ENCODE assay signal across 1 cellular context in the genomic region with DNA sequence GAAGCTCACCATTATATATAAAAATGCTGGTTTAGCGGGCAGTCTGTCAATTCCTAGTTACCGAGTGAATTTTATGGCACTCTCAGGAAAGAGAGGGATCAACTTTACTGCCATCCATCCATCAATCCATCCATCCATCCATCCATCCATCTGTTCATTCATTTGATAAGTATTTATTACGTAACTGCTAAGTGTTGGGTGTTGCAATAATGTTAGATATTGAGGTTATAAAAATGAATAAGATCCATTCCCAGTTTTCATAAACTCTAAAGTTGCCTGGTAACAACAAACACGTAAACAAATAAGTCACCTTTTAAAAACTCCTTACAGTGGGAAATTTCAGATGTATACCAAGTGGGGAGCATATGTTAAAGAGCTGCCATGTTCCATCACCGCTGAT.
TF ChIP-seq lines count a peak whose summit lies in the region.

No MANE protein-coding gene starts in this region.

TF ChIP-seq in GM23338, 12 proteins besides CTCF, POLR2A, EP300 and RAD21 (continued from another document):
- TF ChIP-seq, protein P1, sequence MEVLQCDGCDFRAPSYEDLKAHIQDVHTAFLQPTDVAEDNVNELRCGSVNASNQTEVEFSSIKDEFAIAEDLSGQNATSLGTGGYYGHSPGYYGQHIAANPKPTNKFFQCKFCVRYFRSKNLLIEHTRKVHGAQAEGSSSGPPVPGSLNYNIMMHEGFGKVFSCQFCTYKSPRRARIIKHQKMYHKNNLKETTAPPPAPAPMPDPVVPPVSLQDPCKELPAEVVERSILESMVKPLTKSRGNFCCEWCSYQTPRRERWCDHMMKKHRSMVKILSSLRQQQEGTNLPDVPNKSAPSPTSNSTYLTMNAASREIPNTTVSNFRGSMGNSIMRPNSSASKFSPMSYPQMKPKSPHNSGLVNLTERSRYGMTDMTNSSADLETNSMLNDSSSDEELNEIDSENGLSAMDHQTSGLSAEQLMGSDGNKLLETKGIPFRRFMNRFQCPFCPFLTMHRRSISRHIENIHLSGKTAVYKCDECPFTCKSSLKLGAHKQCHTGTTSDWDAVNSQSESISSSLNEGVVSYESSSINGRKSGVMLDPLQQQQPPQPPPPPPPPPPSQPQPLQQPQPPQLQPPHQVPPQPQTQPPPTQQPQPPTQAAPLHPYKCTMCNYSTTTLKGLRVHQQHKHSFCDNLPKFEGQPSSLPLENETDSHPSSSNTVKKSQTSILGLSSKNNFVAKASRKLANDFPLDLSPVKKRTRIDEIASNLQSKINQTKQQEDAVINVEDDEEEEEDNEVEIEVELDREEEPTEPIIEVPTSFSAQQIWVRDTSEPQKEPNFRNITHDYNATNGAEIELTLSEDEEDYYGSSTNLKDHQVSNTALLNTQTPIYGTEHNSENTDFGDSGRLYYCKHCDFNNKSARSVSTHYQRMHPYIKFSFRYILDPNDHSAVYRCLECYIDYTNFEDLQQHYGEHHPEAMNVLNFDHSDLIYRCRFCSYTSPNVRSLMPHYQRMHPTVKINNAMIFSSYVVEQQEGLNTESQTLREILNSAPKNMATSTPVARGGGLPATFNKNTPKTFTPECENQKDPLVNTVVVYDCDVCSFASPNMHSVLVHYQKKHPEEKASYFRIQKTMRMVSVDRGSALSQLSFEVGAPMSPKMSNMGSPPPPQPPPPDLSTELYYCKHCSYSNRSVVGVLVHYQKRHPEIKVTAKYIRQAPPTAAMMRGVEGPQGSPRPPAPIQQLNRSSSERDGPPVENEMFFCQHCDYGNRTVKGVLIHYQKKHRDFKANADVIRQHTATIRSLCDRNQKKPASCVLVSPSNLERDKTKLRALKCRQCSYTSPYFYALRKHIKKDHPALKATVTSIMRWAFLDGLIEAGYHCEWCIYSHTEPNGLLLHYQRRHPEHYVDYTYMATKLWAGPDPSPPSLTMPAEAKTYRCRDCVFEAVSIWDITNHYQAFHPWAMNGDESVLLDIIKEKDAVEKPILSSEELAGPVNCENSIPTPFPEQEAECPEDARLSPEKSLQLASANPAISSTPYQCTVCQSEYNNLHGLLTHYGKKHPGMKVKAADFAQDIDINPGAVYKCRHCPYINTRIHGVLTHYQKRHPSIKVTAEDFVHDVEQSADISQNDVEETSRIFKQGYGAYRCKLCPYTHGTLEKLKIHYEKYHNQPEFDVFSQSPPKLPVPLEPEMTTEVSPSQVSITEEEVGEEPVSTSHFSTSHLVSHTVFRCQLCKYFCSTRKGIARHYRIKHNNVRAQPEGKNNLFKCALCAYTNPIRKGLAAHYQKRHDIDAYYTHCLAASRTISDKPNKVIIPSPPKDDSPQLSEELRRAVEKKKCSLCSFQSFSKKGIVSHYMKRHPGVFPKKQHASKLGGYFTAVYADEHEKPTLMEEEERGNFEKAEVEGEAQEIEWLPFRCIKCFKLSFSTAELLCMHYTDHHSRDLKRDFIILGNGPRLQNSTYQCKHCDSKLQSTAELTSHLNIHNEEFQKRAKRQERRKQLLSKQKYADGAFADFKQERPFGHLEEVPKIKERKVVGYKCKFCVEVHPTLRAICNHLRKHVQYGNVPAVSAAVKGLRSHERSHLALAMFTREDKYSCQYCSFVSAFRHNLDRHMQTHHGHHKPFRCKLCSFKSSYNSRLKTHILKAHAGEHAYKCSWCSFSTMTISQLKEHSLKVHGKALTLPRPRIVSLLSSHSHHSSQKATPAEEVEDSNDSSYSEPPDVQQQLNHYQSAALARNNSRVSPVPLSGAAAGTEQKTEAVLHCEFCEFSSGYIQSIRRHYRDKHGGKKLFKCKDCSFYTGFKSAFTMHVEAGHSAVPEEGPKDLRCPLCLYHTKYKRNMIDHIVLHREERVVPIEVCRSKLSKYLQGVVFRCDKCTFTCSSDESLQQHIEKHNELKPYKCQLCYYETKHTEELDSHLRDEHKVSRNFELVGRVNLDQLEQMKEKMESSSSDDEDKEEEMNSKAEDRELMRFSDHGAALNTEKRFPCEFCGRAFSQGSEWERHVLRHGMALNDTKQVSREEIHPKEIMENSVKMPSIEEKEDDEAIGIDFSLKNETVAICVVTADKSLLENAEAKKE (CRISPR knock-in tag; IDR thresholded peaks at IDR 0.05): no peak
- no peak for TF ChIP-seq NANOG (IDR thresholded peaks at IDR 0.05; ENCODE audit: borderline replicate concordance)
- TF ChIP-seq, protein P2, sequence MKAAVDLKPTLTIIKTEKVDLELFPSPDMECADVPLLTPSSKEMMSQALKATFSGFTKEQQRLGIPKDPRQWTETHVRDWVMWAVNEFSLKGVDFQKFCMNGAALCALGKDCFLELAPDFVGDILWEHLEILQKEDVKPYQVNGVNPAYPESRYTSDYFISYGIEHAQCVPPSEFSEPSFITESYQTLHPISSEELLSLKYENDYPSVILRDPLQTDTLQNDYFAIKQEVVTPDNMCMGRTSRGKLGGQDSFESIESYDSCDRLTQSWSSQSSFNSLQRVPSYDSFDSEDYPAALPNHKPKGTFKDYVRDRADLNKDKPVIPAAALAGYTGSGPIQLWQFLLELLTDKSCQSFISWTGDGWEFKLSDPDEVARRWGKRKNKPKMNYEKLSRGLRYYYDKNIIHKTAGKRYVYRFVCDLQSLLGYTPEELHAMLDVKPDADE (IDR thresholded peaks at IDR 0.05): no peak
- no peak for TF ChIP-seq ZNF114 (CRISPR knock-in tag; IDR thresholded peaks at IDR 0.05)
- no peak for TF ChIP-seq EZH2 (IDR thresholded peaks at IDR 0.05; ENCODE audit: low read depth, unreplicated experiment)
- no peak for TF ChIP-seq POLR2AphosphoS5 (IDR thresholded peaks at IDR 0.05; ENCODE audit: low read depth)
- TF ChIP-seq JUNB (IDR thresholded peaks at IDR 0.05; ENCODE audit: unreplicated experiment): no peak
- TF ChIP-seq EZH2phosphoT487 (IDR thresholded peaks at IDR 0.05; ENCODE audit: unreplicated experiment): no peak
- TF ChIP-seq, protein P3, sequence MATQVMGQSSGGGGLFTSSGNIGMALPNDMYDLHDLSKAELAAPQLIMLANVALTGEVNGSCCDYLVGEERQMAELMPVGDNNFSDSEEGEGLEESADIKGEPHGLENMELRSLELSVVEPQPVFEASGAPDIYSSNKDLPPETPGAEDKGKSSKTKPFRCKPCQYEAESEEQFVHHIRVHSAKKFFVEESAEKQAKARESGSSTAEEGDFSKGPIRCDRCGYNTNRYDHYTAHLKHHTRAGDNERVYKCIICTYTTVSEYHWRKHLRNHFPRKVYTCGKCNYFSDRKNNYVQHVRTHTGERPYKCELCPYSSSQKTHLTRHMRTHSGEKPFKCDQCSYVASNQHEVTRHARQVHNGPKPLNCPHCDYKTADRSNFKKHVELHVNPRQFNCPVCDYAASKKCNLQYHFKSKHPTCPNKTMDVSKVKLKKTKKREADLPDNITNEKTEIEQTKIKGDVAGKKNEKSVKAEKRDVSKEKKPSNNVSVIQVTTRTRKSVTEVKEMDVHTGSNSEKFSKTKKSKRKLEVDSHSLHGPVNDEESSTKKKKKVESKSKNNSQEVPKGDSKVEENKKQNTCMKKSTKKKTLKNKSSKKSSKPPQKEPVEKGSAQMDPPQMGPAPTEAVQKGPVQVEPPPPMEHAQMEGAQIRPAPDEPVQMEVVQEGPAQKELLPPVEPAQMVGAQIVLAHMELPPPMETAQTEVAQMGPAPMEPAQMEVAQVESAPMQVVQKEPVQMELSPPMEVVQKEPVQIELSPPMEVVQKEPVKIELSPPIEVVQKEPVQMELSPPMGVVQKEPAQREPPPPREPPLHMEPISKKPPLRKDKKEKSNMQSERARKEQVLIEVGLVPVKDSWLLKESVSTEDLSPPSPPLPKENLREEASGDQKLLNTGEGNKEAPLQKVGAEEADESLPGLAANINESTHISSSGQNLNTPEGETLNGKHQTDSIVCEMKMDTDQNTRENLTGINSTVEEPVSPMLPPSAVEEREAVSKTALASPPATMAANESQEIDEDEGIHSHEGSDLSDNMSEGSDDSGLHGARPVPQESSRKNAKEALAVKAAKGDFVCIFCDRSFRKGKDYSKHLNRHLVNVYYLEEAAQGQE (IDR thresholded peaks at IDR 0.05; ENCODE audit: unreplicated experiment): no peak
- TF ChIP-seq CREB1 (CRISPR knock-in tag; IDR thresholded peaks at IDR 0.05; ENCODE audit: low read depth): no peak
- no peak for TF ChIP-seq STAT1 (IDR thresholded peaks at IDR 0.05; ENCODE audit: unreplicated experiment)
